Comparison of ENCODE assay signal across 1 cellular context in the genomic region with DNA sequence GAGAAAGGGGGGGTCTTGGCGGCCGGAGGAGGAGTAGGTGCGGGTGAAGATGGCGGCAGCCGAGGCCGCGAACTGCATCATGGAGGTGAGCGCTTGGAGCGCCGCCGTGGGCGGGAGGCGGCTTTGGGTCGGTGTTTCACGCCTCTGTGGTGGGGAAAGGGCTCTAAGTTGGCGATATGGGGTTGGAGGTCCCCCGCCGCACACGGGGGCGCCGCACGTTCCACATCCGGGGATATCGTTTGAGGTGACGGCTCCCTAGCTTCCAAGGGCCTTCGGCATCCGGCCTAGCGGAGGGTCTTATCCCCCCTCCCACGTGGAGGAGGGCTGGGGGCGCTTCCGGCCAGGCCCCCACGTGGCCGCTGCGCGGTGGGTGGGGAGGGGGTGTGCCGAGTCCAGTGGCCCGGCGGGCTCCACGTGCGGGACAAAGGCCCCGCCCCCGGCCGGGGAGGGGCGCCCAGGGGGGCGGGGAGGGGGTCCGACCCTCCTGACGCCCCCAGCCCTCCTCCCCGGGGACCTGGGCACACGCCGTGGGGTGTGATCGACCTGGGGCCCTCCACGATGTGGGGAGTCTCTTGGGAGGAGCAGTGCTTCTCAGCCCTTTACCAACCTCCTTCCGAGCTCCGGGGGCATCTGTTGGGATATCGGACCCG.
TF ChIP-seq lines count a peak whose summit lies in the region.

A gene (plus strand): TSS at position 40 of the 650 bp plus-strand sequence. CDS start 10 bp downstream, at position 50.

TF ChIP-seq in HepG2, 621 proteins besides CTCF, POLR2A, EP300 and RAD21 (continued from another document and continues in another):
- TF ChIP-seq, protein P1, sequence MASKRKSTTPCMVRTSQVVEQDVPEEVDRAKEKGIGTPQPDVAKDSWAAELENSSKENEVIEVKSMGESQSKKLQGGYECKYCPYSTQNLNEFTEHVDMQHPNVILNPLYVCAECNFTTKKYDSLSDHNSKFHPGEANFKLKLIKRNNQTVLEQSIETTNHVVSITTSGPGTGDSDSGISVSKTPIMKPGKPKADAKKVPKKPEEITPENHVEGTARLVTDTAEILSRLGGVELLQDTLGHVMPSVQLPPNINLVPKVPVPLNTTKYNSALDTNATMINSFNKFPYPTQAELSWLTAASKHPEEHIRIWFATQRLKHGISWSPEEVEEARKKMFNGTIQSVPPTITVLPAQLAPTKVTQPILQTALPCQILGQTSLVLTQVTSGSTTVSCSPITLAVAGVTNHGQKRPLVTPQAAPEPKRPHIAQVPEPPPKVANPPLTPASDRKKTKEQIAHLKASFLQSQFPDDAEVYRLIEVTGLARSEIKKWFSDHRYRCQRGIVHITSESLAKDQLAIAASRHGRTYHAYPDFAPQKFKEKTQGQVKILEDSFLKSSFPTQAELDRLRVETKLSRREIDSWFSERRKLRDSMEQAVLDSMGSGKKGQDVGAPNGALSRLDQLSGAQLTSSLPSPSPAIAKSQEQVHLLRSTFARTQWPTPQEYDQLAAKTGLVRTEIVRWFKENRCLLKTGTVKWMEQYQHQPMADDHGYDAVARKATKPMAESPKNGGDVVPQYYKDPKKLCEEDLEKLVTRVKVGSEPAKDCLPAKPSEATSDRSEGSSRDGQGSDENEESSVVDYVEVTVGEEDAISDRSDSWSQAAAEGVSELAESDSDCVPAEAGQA (IDR thresholded peaks at IDR 0.05; ENCODE audit: low read depth), result no peak
- TF ChIP-seq, protein P1 (CRISPR knock-in tag; IDR thresholded peaks at IDR 0.05; ENCODE audit: borderline replicate concordance), result no peak
- TF ChIP-seq, protein P2, sequence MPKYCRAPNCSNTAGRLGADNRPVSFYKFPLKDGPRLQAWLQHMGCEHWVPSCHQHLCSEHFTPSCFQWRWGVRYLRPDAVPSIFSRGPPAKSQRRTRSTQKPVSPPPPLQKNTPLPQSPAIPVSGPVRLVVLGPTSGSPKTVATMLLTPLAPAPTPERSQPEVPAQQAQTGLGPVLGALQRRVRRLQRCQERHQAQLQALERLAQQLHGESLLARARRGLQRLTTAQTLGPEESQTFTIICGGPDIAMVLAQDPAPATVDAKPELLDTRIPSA (CRISPR knock-in tag; IDR thresholded peaks at IDR 0.05; ENCODE audit: borderline replicate concordance), result 0 out of 2 replicates have a peak, but pooled peaks have one; percentile 65
- no peak; the same call in 1 of the 2 replicates for TF ChIP-seq CEBPG (CRISPR knock-in tag; IDR thresholded peaks at IDR 0.05)
- no peak for TF ChIP-seq MTF2 (CRISPR knock-in tag; IDR thresholded peaks at IDR 0.05; ENCODE audit: borderline replicate concordance)
- TF ChIP-seq, protein P3, sequence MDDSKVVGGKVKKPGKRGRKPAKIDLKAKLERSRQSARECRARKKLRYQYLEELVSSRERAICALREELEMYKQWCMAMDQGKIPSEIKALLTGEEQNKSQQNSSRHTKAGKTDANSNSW (CRISPR knock-in tag; IDR thresholded peaks at IDR 0.05; ENCODE audit: borderline replicate concordance), result no peak
- TF ChIP-seq ZNF431 (CRISPR knock-in tag; IDR thresholded peaks at IDR 0.05; ENCODE audit: borderline replicate concordance, low read depth), result no peak
- TF ChIP-seq ARNT2 (CRISPR knock-in tag; IDR thresholded peaks at IDR 0.05; ENCODE audit: low read depth), result peak; percentile 81; the same call in 1 of the 2 replicates
- no peak for TF ChIP-seq ZNF572 (CRISPR knock-in tag; IDR thresholded peaks at IDR 0.05)
- TF ChIP-seq, protein P4, sequence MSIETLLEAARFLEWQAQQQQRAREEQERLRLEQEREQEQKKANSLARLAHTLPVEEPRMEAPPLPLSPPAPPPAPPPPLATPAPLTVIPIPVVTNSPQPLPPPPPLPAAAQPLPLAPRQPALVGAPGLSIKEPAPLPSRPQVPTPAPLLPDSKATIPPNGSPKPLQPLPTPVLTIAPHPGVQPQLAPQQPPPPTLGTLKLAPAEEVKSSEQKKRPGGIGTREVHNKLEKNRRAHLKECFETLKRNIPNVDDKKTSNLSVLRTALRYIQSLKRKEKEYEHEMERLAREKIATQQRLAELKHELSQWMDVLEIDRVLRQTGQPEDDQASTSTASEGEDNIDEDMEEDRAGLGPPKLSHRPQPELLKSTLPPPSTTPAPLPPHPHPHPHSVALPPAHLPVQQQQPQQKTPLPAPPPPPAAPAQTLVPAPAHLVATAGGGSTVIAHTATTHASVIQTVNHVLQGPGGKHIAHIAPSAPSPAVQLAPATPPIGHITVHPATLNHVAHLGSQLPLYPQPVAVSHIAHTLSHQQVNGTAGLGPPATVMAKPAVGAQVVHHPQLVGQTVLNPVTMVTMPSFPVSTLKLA (IDR thresholded peaks at IDR 0.05), result peak; percentile 85
- no peak for TF ChIP-seq CCDC6 (CRISPR knock-in tag; IDR thresholded peaks at IDR 0.05)
- no peak for TF ChIP-seq U2AF1 (optimal IDR thresholded peaks at IDR 0.05; ENCODE audit: low read depth, low read length)
- TF ChIP-seq PAWR (CRISPR knock-in tag; IDR thresholded peaks at IDR 0.05; ENCODE audit: borderline replicate concordance), result no peak
- TF ChIP-seq, protein P5, sequence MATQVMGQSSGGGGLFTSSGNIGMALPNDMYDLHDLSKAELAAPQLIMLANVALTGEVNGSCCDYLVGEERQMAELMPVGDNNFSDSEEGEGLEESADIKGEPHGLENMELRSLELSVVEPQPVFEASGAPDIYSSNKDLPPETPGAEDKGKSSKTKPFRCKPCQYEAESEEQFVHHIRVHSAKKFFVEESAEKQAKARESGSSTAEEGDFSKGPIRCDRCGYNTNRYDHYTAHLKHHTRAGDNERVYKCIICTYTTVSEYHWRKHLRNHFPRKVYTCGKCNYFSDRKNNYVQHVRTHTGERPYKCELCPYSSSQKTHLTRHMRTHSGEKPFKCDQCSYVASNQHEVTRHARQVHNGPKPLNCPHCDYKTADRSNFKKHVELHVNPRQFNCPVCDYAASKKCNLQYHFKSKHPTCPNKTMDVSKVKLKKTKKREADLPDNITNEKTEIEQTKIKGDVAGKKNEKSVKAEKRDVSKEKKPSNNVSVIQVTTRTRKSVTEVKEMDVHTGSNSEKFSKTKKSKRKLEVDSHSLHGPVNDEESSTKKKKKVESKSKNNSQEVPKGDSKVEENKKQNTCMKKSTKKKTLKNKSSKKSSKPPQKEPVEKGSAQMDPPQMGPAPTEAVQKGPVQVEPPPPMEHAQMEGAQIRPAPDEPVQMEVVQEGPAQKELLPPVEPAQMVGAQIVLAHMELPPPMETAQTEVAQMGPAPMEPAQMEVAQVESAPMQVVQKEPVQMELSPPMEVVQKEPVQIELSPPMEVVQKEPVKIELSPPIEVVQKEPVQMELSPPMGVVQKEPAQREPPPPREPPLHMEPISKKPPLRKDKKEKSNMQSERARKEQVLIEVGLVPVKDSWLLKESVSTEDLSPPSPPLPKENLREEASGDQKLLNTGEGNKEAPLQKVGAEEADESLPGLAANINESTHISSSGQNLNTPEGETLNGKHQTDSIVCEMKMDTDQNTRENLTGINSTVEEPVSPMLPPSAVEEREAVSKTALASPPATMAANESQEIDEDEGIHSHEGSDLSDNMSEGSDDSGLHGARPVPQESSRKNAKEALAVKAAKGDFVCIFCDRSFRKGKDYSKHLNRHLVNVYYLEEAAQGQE (IDR thresholded peaks at IDR 0.05; ENCODE audit: borderline replicate concordance in 1 of 2, low read depth in 1 of 2, low read length in 2 of 2), result no peak; a peak in 1 of 4 replicates
- peak; percentile 54 for TF ChIP-seq ISL2 (CRISPR knock-in tag; IDR thresholded peaks at IDR 0.05)
- TF ChIP-seq, protein P6, sequence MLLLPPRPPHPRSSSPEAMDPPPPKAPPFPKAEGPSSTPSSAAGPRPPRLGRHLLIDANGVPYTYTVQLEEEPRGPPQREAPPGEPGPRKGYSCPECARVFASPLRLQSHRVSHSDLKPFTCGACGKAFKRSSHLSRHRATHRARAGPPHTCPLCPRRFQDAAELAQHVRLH (CRISPR knock-in tag; IDR thresholded peaks at IDR 0.05; ENCODE audit: borderline replicate concordance, low read depth), result peak; percentile 66; the same call in 1 of the 2 replicates
- no peak for TF ChIP-seq ESRRA (CRISPR knock-in tag; IDR thresholded peaks at IDR 0.05; ENCODE audit: low read depth)
- TF ChIP-seq, protein P7, sequence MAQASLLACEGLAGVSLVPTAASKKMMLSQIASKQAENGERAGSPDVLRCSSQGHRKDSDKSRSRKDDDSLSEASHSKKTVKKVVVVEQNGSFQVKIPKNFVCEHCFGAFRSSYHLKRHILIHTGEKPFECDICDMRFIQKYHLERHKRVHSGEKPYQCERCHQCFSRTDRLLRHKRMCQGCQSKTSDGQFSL (CRISPR knock-in tag; IDR thresholded peaks at IDR 0.05), result peak; percentile 84
- TF ChIP-seq NR1H2 (CRISPR knock-in tag; IDR thresholded peaks at IDR 0.05; ENCODE audit: borderline replicate concordance, low read depth), result no peak
- TF ChIP-seq ZKSCAN5 (CRISPR knock-in tag; IDR thresholded peaks at IDR 0.05), result no peak
- peak; percentile 15; the same call in 1 of the 2 replicates for TF ChIP-seq ZNF160 (CRISPR knock-in tag; IDR thresholded peaks at IDR 0.05)
- TF ChIP-seq, protein P8, sequence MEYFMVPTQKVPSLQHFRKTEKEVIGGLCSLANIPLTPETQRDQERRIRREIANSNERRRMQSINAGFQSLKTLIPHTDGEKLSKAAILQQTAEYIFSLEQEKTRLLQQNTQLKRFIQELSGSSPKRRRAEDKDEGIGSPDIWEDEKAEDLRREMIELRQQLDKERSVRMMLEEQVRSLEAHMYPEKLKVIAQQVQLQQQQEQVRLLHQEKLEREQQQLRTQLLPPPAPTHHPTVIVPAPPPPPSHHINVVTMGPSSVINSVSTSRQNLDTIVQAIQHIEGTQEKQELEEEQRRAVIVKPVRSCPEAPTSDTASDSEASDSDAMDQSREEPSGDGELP (IDR thresholded peaks at IDR 0.05; ENCODE audit: borderline replicate concordance, low read depth), result no peak; the same call in 1 of the 2 replicates
- TF ChIP-seq, protein P9, sequence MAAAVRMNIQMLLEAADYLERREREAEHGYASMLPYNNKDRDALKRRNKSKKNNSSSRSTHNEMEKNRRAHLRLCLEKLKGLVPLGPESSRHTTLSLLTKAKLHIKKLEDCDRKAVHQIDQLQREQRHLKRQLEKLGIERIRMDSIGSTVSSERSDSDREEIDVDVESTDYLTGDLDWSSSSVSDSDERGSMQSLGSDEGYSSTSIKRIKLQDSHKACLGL (CRISPR knock-in tag; IDR thresholded peaks at IDR 0.05), result peak; percentile 95
- TF ChIP-seq, protein P10, sequence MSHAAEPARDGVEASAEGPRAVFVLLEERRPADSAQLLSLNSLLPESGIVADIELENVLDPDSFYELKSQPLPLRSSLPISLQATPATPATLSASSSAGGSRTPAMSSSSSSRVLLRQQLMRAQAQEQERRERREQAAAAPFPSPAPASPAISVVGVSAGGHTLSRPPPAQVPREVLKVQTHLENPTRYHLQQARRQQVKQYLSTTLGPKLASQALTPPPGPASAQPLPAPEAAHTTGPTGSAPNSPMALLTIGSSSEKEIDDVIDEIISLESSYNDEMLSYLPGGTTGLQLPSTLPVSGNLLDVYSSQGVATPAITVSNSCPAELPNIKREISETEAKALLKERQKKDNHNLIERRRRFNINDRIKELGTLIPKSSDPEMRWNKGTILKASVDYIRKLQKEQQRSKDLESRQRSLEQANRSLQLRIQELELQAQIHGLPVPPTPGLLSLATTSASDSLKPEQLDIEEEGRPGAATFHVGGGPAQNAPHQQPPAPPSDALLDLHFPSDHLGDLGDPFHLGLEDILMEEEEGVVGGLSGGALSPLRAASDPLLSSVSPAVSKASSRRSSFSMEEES (CRISPR knock-in tag; IDR thresholded peaks at IDR 0.05), result 0 out of 2 replicates have a peak, but pooled peaks have one; percentile 32
- TF ChIP-seq, protein P11, sequence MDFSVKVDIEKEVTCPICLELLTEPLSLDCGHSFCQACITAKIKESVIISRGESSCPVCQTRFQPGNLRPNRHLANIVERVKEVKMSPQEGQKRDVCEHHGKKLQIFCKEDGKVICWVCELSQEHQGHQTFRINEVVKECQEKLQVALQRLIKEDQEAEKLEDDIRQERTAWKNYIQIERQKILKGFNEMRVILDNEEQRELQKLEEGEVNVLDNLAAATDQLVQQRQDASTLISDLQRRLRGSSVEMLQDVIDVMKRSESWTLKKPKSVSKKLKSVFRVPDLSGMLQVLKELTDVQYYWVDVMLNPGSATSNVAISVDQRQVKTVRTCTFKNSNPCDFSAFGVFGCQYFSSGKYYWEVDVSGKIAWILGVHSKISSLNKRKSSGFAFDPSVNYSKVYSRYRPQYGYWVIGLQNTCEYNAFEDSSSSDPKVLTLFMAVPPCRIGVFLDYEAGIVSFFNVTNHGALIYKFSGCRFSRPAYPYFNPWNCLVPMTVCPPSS (IDR thresholded peaks at IDR 0.05), result no peak
- TF ChIP-seq IKZF1 (IDR thresholded peaks at IDR 0.05), result no peak
- TF ChIP-seq DPF2 (CRISPR knock-in tag; IDR thresholded peaks at IDR 0.05; ENCODE audit: borderline replicate concordance, low read depth), result no peak
- TF ChIP-seq, protein P12, sequence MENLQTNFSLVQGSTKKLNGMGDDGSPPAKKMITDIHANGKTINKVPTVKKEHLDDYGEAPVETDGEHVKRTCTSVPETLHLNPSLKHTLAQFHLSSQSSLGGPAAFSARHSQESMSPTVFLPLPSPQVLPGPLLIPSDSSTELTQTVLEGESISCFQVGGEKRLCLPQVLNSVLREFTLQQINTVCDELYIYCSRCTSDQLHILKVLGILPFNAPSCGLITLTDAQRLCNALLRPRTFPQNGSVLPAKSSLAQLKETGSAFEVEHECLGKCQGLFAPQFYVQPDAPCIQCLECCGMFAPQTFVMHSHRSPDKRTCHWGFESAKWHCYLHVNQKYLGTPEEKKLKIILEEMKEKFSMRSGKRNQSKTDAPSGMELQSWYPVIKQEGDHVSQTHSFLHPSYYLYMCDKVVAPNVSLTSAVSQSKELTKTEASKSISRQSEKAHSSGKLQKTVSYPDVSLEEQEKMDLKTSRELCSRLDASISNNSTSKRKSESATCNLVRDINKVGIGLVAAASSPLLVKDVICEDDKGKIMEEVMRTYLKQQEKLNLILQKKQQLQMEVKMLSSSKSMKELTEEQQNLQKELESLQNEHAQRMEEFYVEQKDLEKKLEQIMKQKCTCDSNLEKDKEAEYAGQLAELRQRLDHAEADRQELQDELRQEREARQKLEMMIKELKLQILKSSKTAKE (CRISPR knock-in tag; IDR thresholded peaks at IDR 0.05; ENCODE audit: borderline replicate concordance), result no peak
- no peak for TF ChIP-seq ZNF496 (CRISPR knock-in tag; IDR thresholded peaks at IDR 0.05; ENCODE audit: insufficient replicate concordance)
- no peak for TF ChIP-seq HDAC6 (IDR thresholded peaks at IDR 0.05; ENCODE audit: low read depth, low read length)
- TF ChIP-seq PHF20 (CRISPR knock-in tag; IDR thresholded peaks at IDR 0.05), result no peak
